ENCODE assay signal across 8 cellular contexts in the genomic region with DNA sequence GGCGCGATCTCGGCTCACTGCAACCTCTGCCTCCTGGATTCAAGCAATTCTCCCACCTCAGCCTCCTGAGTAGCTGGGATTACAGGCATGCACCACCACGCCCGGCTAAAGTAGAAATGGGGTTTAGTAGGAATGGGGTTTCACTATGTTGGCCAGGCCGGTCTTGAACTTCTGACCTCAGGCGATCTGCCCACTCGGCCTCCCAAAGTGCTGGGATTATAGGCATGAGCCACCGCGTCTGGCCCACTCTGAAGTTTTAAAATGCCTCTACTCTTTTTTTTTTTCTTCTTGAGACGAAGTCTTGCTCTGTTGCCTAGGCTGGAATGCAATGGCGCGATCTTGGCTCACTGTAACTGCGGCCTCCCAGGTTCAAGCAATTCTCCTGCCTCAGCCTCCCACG. TPM values are rescaled to one million over a fixed set of nuclear protein-coding genes. Genes with fewer than 3 reads are reported as not detected.
DNase-seq lines count a peak whose midpoint lies in the region; ATAC-seq and TF ChIP-seq lines count a peak whose summit lies in the region.
"Not testable (repeated sequence)": the region's sequence is repeated elsewhere in the genome, so short reads cannot be mapped to it uniquely, and the experiment has no call there.

No MANE protein-coding gene starts in this region.

- intact Hi-C loops in activated B cell treated with CpG ODN at 0.5 μM for 24 hours (cut with micrococcal nuclease): not testable (repeated sequence)

- POLR2A ChIA-PET in activated B cell treated with CpG ODN at 0.5 μM for 24 hours (lab: Charles Lee): interaction anchor here (0.6 to 7.1 kb wide), 5 partner anchors 8 to 23 kb away, joined by 3 to 113 read pairs (median 13); a partner anchor contains a TSS

- not testable (repeated sequence) for TF ChIP-seq CTCF in OCI-LY1 (IDR thresholded peaks at IDR 0.05; ENCODE audit: low read length); activated B cell treated with CpG ODN at 0.5 μM for 24 hours (IDR thresholded peaks at IDR 0.05); neutrophil (IDR thresholded peaks at IDR 0.05)

- peak overlapping the region; percentile 63 to 100 (median 79); a peak in 19 of 22 replicates for H3K27ac ChIP-seq in BLaER1 treated with 17β-estradiol and CSF1 and Interleukin-3, amounts not matched to agents 10 nM and 100 nM
- H3K27ac ChIP-seq in OCI-LY1 (ENCODE audit: low read depth, low read length, poor library complexity, severe bottlenecking): peak overlapping the region; percentile 95
- H3K27ac ChIP-seq in neutrophil: peak overlapping the region; percentile 96

- not testable (repeated sequence) for H4K20me1 ChIP-seq in BLaER1 treated with 17β-estradiol and CSF1 and Interleukin-3, amounts not matched to agents 10 nM and 100 nM; OCI-LY1 (ENCODE audit: insufficient read depth, low read length)

- not testable (repeated sequence) for H3K79me2 ChIP-seq in OCI-LY1 (ENCODE audit: insufficient read depth, low read length)

- H3K36me3 Mint-ChIP-seq in activated B cell treated with CpG ODN at 0.5 μM for 24 hours (ENCODE audit: low read depth); activated T-cell treated with anti-CD3 and anti-CD28 coated beads, Interleukin-2, amount 50 U/mL, for 24 hours (ENCODE audit: low read depth); activated naive CD4-positive, alpha-beta T cell treated with anti-CD3 and anti-CD28 coated beads, Interleukin-2, amount 50 U/mL, for 72 hours; stimulated activated naive B cell treated with anti-CD40 and anti-IgM and Interleukin-4, amounts not matched to agents 10 μg/mL and 1 μg/mL and 100 μg/mL, for 72 hours: not testable (repeated sequence)

- DNase-seq in activated B cell treated with CpG ODN at 0.5 μM for 24 hours; activated T-cell treated with anti-CD3 and anti-CD28 coated beads, Interleukin-2, amount 50 U/mL, for 24 hours; activated naive CD4-positive, alpha-beta T cell treated with anti-CD3 and anti-CD28 coated beads, Interleukin-2, amount 50 U/mL, for 72 hours (ENCODE audit: low spot score in 2 of 2); stimulated activated naive B cell treated with anti-CD40 and anti-IgM and Interleukin-4, amounts not matched to agents 10 μg/mL and 1 μg/mL and 100 μg/mL, for 72 hours: not testable (repeated sequence)
- peak; percentile 12 for DNase-seq in islet precursor cell

- H3F3A ChIP-seq in OCI-LY1 (ENCODE audit: insufficient read depth, low read length): not testable (repeated sequence)

- CTCF ChIA-PET in activated B cell treated with CpG ODN at 0.5 μM for 24 hours (lab: Charles Lee): interaction anchor here (1.2 kb wide), 1 partner anchor 12 kb away, joined by 5 read pairs; a partner anchor contains a TSS

- H3K4me2 ChIP-seq in BLaER1 treated with 17β-estradiol and CSF1 and Interleukin-3, amounts not matched to agents 10 nM and 100 nM: peak overlapping the region in 10 of 11 experiments; percentile 46 to 94 (median 64); a peak in 15 of 22 replicates
- not testable (repeated sequence) for H3K4me2 ChIP-seq in OCI-LY1 (ENCODE audit: low read length)

- H3K27me3 ChIP-seq in BLaER1 treated with 17β-estradiol and CSF1 and Interleukin-3, amounts not matched to agents 10 nM and 100 nM; OCI-LY1 (ENCODE audit: insufficient read depth, low read length); neutrophil: not testable (repeated sequence)

- H3K9ac ChIP-seq in BLaER1 treated with 17β-estradiol and CSF1 and Interleukin-3, amounts not matched to agents 10 nM and 100 nM: peak overlapping the region in 7 of 11 experiments; percentile 9 to 84 (median 72); a peak in 9 of 22 replicates
- H3K9ac ChIP-seq in OCI-LY1 (ENCODE audit: low read length): not testable (repeated sequence)

- H3K4me3 Mint-ChIP-seq in activated B cell treated with CpG ODN at 0.5 μM for 24 hours; activated T-cell treated with anti-CD3 and anti-CD28 coated beads, Interleukin-2, amount 50 U/mL, for 24 hours; stimulated activated naive B cell treated with anti-CD40 and anti-IgM and Interleukin-4, amounts not matched to agents 10 μg/mL and 1 μg/mL and 100 μg/mL, for 72 hours: not testable (repeated sequence)

- H3K27ac Mint-ChIP-seq in activated B cell treated with CpG ODN at 0.5 μM for 24 hours: peak overlapping the region; percentile 99
- H3K27ac Mint-ChIP-seq in activated T-cell treated with anti-CD3 and anti-CD28 coated beads, Interleukin-2, amount 50 U/mL, for 24 hours: peak overlapping the region; percentile 89
- peak overlapping the region; percentile 62 to 91 for H3K27ac Mint-ChIP-seq in activated naive CD4-positive, alpha-beta T cell treated with anti-CD3 and anti-CD28 coated beads, Interleukin-2, amount 50 U/mL, for 72 hours
- peak overlapping the region; percentile 96 for H3K27ac Mint-ChIP-seq in stimulated activated naive B cell treated with anti-CD40 and anti-IgM and Interleukin-4, amounts not matched to agents 10 μg/mL and 1 μg/mL and 100 μg/mL, for 72 hours

- not testable (repeated sequence) for H3K9me2 ChIP-seq in OCI-LY1 (ENCODE audit: low read depth, low read length)

- ATAC-seq in activated B cell treated with CpG ODN at 0.5 μM for 24 hours (ENCODE audit: low read depth); activated naive CD4-positive, alpha-beta T cell treated with anti-CD3 and anti-CD28 coated beads, Interleukin-2, amount 50 U/mL, for 72 hours; stimulated activated naive B cell treated with anti-CD40 and anti-IgM and Interleukin-4, amounts not matched to agents 10 μg/mL and 1 μg/mL and 100 μg/mL, for 72 hours (replicated peaks): not testable (repeated sequence)

- not testable (repeated sequence) for H3K36me3 ChIP-seq in BLaER1 treated with 17β-estradiol and CSF1 and Interleukin-3, amounts not matched to agents 10 nM and 100 nM; OCI-LY1 (ENCODE audit: insufficient read depth, low read length); neutrophil

- not testable (repeated sequence) for H2AFZ ChIP-seq in OCI-LY1 (ENCODE audit: low read length)

- not testable (repeated sequence) for H3K9me3 Mint-ChIP-seq in activated B cell treated with CpG ODN at 0.5 μM for 24 hours; activated T-cell treated with anti-CD3 and anti-CD28 coated beads, Interleukin-2, amount 50 U/mL, for 24 hours; activated naive CD4-positive, alpha-beta T cell treated with anti-CD3 and anti-CD28 coated beads, Interleukin-2, amount 50 U/mL, for 72 hours; stimulated activated naive B cell treated with anti-CD40 and anti-IgM and Interleukin-4, amounts not matched to agents 10 μg/mL and 1 μg/mL and 100 μg/mL, for 72 hours

- H3K27me3 Mint-ChIP-seq in activated B cell treated with CpG ODN at 0.5 μM for 24 hours; activated T-cell treated with anti-CD3 and anti-CD28 coated beads, Interleukin-2, amount 50 U/mL, for 24 hours; stimulated activated naive B cell treated with anti-CD40 and anti-IgM and Interleukin-4, amounts not matched to agents 10 μg/mL and 1 μg/mL and 100 μg/mL, for 72 hours: not testable (repeated sequence)

- peaks cover 47% of the 10 kb centered on the region for H3K4me1 Mint-ChIP-seq in activated B cell treated with CpG ODN at 0.5 μM for 24 hours
- H3K4me1 Mint-ChIP-seq in activated T-cell treated with anti-CD3 and anti-CD28 coated beads, Interleukin-2, amount 50 U/mL, for 24 hours (ENCODE audit: low read depth): peaks cover 17% of the 10 kb centered on the region
- peaks cover 24 to 58% of the 10 kb centered on the region in 2 donors for H3K4me1 Mint-ChIP-seq in stimulated activated naive B cell treated with anti-CD40 and anti-IgM and Interleukin-4, amounts not matched to agents 10 μg/mL and 1 μg/mL and 100 μg/mL, for 72 hours

- peaks cover 22 to 86% (median 35%) of the 10 kb centered on the region in 10 experiments for H3K4me1 ChIP-seq in BLaER1 treated with 17β-estradiol and CSF1 and Interleukin-3, amounts not matched to agents 10 nM and 100 nM
- peaks cover 59% of the 10 kb centered on the region for H3K4me1 ChIP-seq in OCI-LY1 (ENCODE audit: insufficient read depth, low read length, severe bottlenecking)
- peaks cover 34 to 39% of the 10 kb centered on the region in 2 experiments for H3K4me1 ChIP-seq in neutrophil (ENCODE audit: control insufficient read depth in 1 of 2, insufficient read depth in 1 of 2, low read depth in 1 of 2, low read length in 1 of 2)

- not testable (repeated sequence) for H3K9me3 ChIP-seq in BLaER1 treated with 17β-estradiol and CSF1 and Interleukin-3, amounts not matched to agents 10 nM and 100 nM (replicated peaks in 1 of 11); OCI-LY1 (ENCODE audit: low read length); neutrophil

- peak overlapping the region in 2 of 10 experiments; percentile 30 to 37; a peak in 3 of 20 replicates for H3K4me3 ChIP-seq in BLaER1 treated with 17β-estradiol and CSF1 and Interleukin-3, amounts not matched to agents 10 nM and 100 nM
- not testable (repeated sequence) for H3K4me3 ChIP-seq in OCI-LY1 (ENCODE audit: low read depth, low read length, poor library complexity, severe bottlenecking)
- peak overlapping the region in 1 of 2 experiments; percentile 58 for H3K4me3 ChIP-seq in neutrophil (ENCODE audit: low read depth in 1 of 2, low read length in 1 of 2)

RNA-seq across cellular contexts. Expression of a gene that starts 8.0 kb away (rescaled TPM):
- total RNA-seq in activated B cell treated with CpG ODN at 0.5 μM for 24 hours: 314 and 318 TPM in 2 replicates
- 100 to 1,000 TPM; 151 to 173 TPM for total RNA-seq in activated naive CD4-positive, alpha-beta T cell treated with anti-CD3 and anti-CD28 coated beads, Interleukin-2, amount 50 U/mL, for 72 hours

RNA-seq across cellular contexts. Expression of a gene that starts 11.7 kb away (rescaled TPM):
- total RNA-seq in activated B cell treated with CpG ODN at 0.5 μM for 24 hours: 135 and 150 TPM in 2 replicates
- total RNA-seq in activated naive CD4-positive, alpha-beta T cell treated with anti-CD3 and anti-CD28 coated beads, Interleukin-2, amount 50 U/mL, for 72 hours: 100 to 1,000 TPM; 413 to 484 TPM

RNA-seq across cellular contexts. Expression of a gene that starts 39.0 kb away (rescaled TPM):
- 18.8 and 19.1 TPM in 2 replicates for total RNA-seq in activated B cell treated with CpG ODN at 0.5 μM for 24 hours
- 10 to 100 TPM; 15.8 to 96.7 TPM for total RNA-seq in activated naive CD4-positive, alpha-beta T cell treated with anti-CD3 and anti-CD28 coated beads, Interleukin-2, amount 50 U/mL, for 72 hours
